21 cellular contexts compared by ENCODE assay signal in genomic region chr7:97346349-97346748, GRCh38.
"Had no signal": no experiment of that assay in that cellular context is flagged by ENCODE, and none has a peak within 500 bp of the region (broad histone marks: within the 10 kb centered on the region; RNA-seq: fewer than 3 reads in every experiment).

No MANE protein-coding gene starts in this region.

- ATAC-seq: activated naive CD4-positive, alpha-beta T cell treated with anti-CD3 and anti-CD28 coated beads, Interleukin-2, amount 50 U/mL, for 72 hours; activated T-helper 17 cell treated with anti-CD3 and anti-CD28 coated beads, Interleukin-2, amount 50 U/mL, for 72 hours; effector memory CD8-positive, alpha-beta T cell; gastroesophageal sphincter; heart left ventricle; left colon; naive thymus-derived CD4-positive, alpha-beta T cell; right cardiac atrium had no signal

- H3K36me3 ChIP-seq: esophagus muscularis mucosa, gastroesophageal sphincter, heart left ventricle, prostate gland, suprapubic skin, uterus had no signal

- H3K27me3 ChIP-seq: esophagus muscularis mucosa, gastroesophageal sphincter, heart left ventricle, suprapubic skin, uterus had no signal

- H3K27ac ChIP-seq: esophagus muscularis mucosa, gastroesophageal sphincter, heart left ventricle, prostate gland, suprapubic skin, uterus had no signal

- H3K4me3 ChIP-seq: esophagus muscularis mucosa, gastroesophageal sphincter, heart left ventricle, prostate gland, suprapubic skin, uterus had no signal

- DNase-seq: activated CD8-positive, alpha-beta memory T cell treated with anti-CD3 and anti-CD28 coated beads, Interleukin-2, amount 50 U/mL, for 4 hours; activated T-cell treated with anti-CD3 and anti-CD28 coated beads, Interleukin-2, amount 50 U/mL, for 24 hours; aorta; central memory CD4-positive, alpha-beta T cell; effector memory CD8-positive, alpha-beta T cell; heart left ventricle; islet precursor cell; left colon; mesendoderm; naive thymus-derived CD4-positive, alpha-beta T cell; right cardiac atrium; stimulated activated CD4-positive, alpha-beta T cell treated with anti-CD3 and anti-CD28 coated beads, Interleukin-4, amount 100 ng/mL, for 4 hours; T-helper 9 cell; trophoblast cell; uterus had no signal

- H3K9me3 ChIP-seq: prostate gland, suprapubic skin, uterus had no signal

- H3K4me1 ChIP-seq: esophagus muscularis mucosa, gastroesophageal sphincter, heart left ventricle, prostate gland, suprapubic skin, uterus had no signal
